Comparison of ENCODE assay signal across 7 cellular contexts in genomic region chr7:75738604-75738974, GRCh38.
A peak's percentile ranks its signal among the peaks of the same experiment; 100 is the strongest.
DNase-seq lines count a peak whose midpoint lies in the region; ATAC-seq and TF ChIP-seq lines count a peak whose summit lies in the region.

Gene HIP1, minus strand, starts transcription at chr7:75738941. Its CDS starts 21 bp downstream, at chr7:75738920.

- ATAC-seq in GM21515 (IDR thresholded peaks at IDR 0.05; ENCODE audit: unreplicated experiment) (peak; percentile 3), HG02884 (IDR thresholded peaks at IDR 0.05; ENCODE audit: unreplicated experiment) (no peak), GM18519 (IDR thresholded peaks at IDR 0.05; ENCODE audit: low FRiP score, unreplicated experiment) (no peak)

- peak within 1 kb of the TSS; percentile 89 for H3K9ac ChIP-seq in OCI-LY3 (ENCODE audit: low read length)

- TF ChIP-seq CTCF in OCI-LY3 (IDR thresholded peaks at IDR 0.05; ENCODE audit: low read depth, low read length) (no peak), epithelial cell of esophagus (IDR thresholded peaks at IDR 0.05; ENCODE audit: insufficient read depth, low read depth, low read length, missing control alignments) (no peak), nephron progenitor cell (IDR thresholded peaks at IDR 0.05) (no peak)

- H3K4me2 ChIP-seq in OCI-LY3 (ENCODE audit: low read length) = peak within 1 kb of the TSS; percentile 83

- H3K27me3 Mint-ChIP-seq in nephron progenitor cell (ENCODE audit: low read depth, poor library complexity) = peaks cover 38% of the 10 kb centered on the region

- H3K4me1 Mint-ChIP-seq in nephron progenitor cell = peaks cover 72% of the 10 kb centered on the region

- peak within 1 kb of the TSS; percentile 96 for H3K4me3 Mint-ChIP-seq in nephron progenitor cell

- peak within 1 kb of the TSS; percentile 71 for H2AFZ ChIP-seq in OCI-LY3 (ENCODE audit: low read depth, low read length)

- peaks cover under 1% of the 10 kb centered on the region for H3K36me3 Mint-ChIP-seq in nephron progenitor cell (ENCODE audit: low read depth)

- H3K9me3 ChIP-seq in OCI-LY3 (ENCODE audit: insufficient read depth, low read length) = no peaks in the 10 kb centered on the region

- H3K4me1 ChIP-seq in OCI-LY3 (ENCODE audit: low read length) = peaks cover 27% of the 10 kb centered on the region

- no peaks in the 10 kb centered on the region for H3K79me2 ChIP-seq in OCI-LY3 (ENCODE audit: low read length)

- no peaks in the 10 kb centered on the region for H4K20me1 ChIP-seq in OCI-LY3 (ENCODE audit: insufficient read depth, low read length)

- peaks cover 3% of the 10 kb centered on the region for H3K9me3 Mint-ChIP-seq in nephron progenitor cell

- peaks cover 15% of the 10 kb centered on the region for H3K27me3 ChIP-seq in OCI-LY3 (ENCODE audit: low read depth, low read length)

- H3K4me3 ChIP-seq in OCI-LY3 (ENCODE audit: low read length) = peak within 1 kb of the TSS; percentile 98
- peak within 1 kb of the TSS; percentile 67 for H3K4me3 ChIP-seq in epithelial cell of esophagus (ENCODE audit: low read length)

- no peaks in the 10 kb centered on the region for H3K36me3 ChIP-seq in OCI-LY3 (replicated peaks; ENCODE audit: low read depth, low read length)

- no peak for DNase-seq in epithelial cell of esophagus (ENCODE audit: low read depth)
- DNase-seq in nephron progenitor cell = no peak
- no peak for DNase-seq in central memory CD4-positive, alpha-beta T cell

- peak within 1 kb of the TSS; percentile 50 for H3K27ac ChIP-seq in OCI-LY3 (ENCODE audit: low read length)

- H3K27ac Mint-ChIP-seq in nephron progenitor cell = peak within 1 kb of the TSS; percentile 63
